ENCODE assay signal across 12 cellular contexts in the genomic region with DNA sequence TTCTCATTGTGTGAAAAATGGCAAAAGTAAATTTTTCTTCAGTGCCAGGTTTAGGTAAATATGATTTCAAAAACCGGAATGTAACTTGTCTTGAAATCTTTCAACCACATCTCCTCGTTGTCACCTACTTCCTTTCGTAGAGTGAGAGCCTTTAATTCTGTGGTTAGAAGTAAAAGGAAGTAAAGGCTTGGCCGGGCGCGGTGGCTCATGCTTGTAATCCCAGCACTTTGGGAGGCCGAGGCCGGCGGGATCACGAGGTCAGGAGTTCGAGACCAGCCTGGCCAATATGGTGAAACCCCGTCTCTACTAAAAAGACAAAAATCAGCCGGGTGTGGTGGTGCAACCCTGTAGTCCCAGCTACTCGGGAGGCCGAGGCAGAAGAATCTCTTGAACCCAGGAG.
DNase-seq lines count a peak whose midpoint lies in the region.
"Had no signal": no experiment of that assay in that cellular context is flagged by ENCODE, and none has a peak within 500 bp of the region (broad histone marks: within the 10 kb centered on the region; RNA-seq: fewer than 3 reads in every experiment).

No MANE protein-coding gene starts in this region.

- no peaks in the 10 kb centered on the region for H3K27me3 ChIP-seq in effector memory CD4-positive, alpha-beta T cell (replicated peaks; ENCODE audit: control insufficient read depth, insufficient read depth, low read length, poor library complexity, severe bottlenecking)
- H3K27me3 ChIP-seq: ascending aorta, hepatocyte had no signal

- H3K27ac ChIP-seq in effector memory CD4-positive, alpha-beta T cell (ENCODE audit: insufficient read depth, low read length, poor library complexity, severe bottlenecking) = peak overlapping the region; percentile 44
- H3K27ac ChIP-seq: ascending aorta, C4-2B, hepatocyte had no signal

- peaks cover 12% of the 10 kb centered on the region for H3K36me3 ChIP-seq in effector memory CD4-positive, alpha-beta T cell (ENCODE audit: control insufficient read depth, insufficient read depth, low read length)

- peaks cover 49% of the 10 kb centered on the region for H3K4me1 ChIP-seq in effector memory CD4-positive, alpha-beta T cell (ENCODE audit: control insufficient read depth, insufficient read depth, low read length, poor library complexity, severe bottlenecking)
- H3K4me1 ChIP-seq: ascending aorta had no signal

- no peaks in the 10 kb centered on the region for H3K9me3 ChIP-seq in effector memory CD4-positive, alpha-beta T cell (ENCODE audit: control insufficient read depth, low read length)
- H3K9me3 ChIP-seq: ascending aorta had no signal

- peak overlapping the region; percentile 27 for H3K4me3 ChIP-seq in effector memory CD4-positive, alpha-beta T cell (ENCODE audit: insufficient read depth, low read depth, low read length, poor library complexity, severe bottlenecking)
- H3K4me3 ChIP-seq: ascending aorta, hepatocyte had no signal

- peak in 2 of 3 donors; percentile 18 to 24 for DNase-seq in stimulated activated CD4-positive, alpha-beta T cell treated with anti-CD3 and anti-CD28 coated beads, Interleukin-12 subunit alpha, Interleukin-12 subunit beta, amount 100 ng/mL, for 48 hours (ENCODE audit: low read depth in 2 of 3, low spot score in 1 of 3)
- no peak for DNase-seq in stimulated activated CD4-positive, alpha-beta T cell treated with anti-CD3 and anti-CD28 coated beads, Interleukin-4, amount 100 ng/mL, for 1 hour
- DNase-seq in T-helper 22 cell (ENCODE audit: low read depth) (peak; percentile 25), OCI-M2 (lab: John Stamatoyannopoulos, UW; ENCODE audit: unreplicated experiment) (no peak), NCI-H2171 (lab: John Stamatoyannopoulos, UW) (no peak), C1 segment of cervical spinal cord (lab: John Stamatoyannopoulos, UW) (no peak), hepatic stellate cell (ENCODE audit: low spot score) (no peak)
- DNase-seq in effector memory CD4-positive, alpha-beta T cell = peak; percentile 14 to 31 (median 20)
- DNase-seq: NK-92 treated with Interleukin-12 subunit alpha and Interleukin-12 subunit beta, amount 100 ng/mL, for 24 hours had no signal

Comparison
In these comparisons a context has a peak if more than half of its experiments do, and no peak if none do; other contexts are left out.
1. DNase-seq: peak in stimulated activated CD4-positive, alpha-beta T cell treated with anti-CD3 and anti-CD28 coated beads, Interleukin-12 subunit alpha, Interleukin-12 subunit beta, amount 100 ng/mL, for 48 hours (2 of 3), T-helper 22 cell (single experiment) and effector memory CD4-positive, alpha-beta T cell (3 of 3); none in stimulated activated CD4-positive, alpha-beta T cell treated with anti-CD3 and anti-CD28 coated beads, Interleukin-4, amount 100 ng/mL, for 1 hour (single experiment), OCI-M2 (single experiment), NCI-H2171 (single experiment), C1 segment of cervical spinal cord (0 of 14) and hepatic stellate cell (single experiment).